ENCODE assay signal across 29 cellular contexts in the genomic region with DNA sequence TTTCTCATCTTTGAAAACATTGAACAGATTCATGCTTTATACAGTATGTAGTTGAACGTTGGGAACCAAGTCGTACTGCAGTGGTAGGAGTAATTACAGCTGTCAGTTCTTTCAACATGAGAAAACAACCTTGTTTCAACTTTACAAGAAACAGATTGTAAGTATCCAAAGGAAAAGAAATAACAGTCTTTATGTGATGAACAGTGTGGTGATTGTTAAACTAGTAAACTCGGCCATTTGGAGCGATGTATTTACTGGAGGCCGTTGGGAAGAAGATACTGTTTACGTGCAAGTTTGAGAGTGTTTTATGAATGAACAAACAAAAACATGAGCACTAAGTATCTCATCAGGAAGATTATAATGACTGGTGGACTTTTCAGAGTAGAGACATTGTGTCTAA. TPM values are rescaled to one million over a fixed set of nuclear protein-coding genes. Genes with fewer than 3 reads are reported as not detected.
DNase-seq lines count a peak whose midpoint lies in the region; ATAC-seq and TF ChIP-seq lines count a peak whose summit lies in the region.
"Had no signal": no experiment of that assay in that cellular context is flagged by ENCODE, and none has a peak within 500 bp of the region (broad histone marks: within the 10 kb centered on the region; RNA-seq: fewer than 3 reads in every experiment).

No MANE protein-coding gene starts in this region.

- ATAC-seq in left ventricle myocardium superior = peak; percentile 44
- ATAC-seq: A549; activated CD4-positive, alpha-beta T cell treated with anti-CD3 and anti-CD28 coated beads for 36 hours; naive thymus-derived CD8-positive, alpha-beta T cell; pancreas; right lobe of liver; stimulated activated effector memory CD8-positive, alpha-beta T cell treated with anti-CD3 and anti-CD28 coated beads, Interleukin-12 subunit alpha, Interleukin-12 subunit beta, amount 100 ng/mL, for 72 hours had no signal

- H3K4me1 Mint-ChIP-seq in neural crest cell = peaks cover 37% of the 10 kb centered on the region
- H3K4me1 Mint-ChIP-seq: activated CD4-positive, alpha-beta T cell treated with anti-CD3 and anti-CD28 coated beads for 36 hours; naive thymus-derived CD8-positive, alpha-beta T cell; stimulated activated effector memory CD8-positive, alpha-beta T cell treated with anti-CD3 and anti-CD28 coated beads, Interleukin-12 subunit alpha, Interleukin-12 subunit beta, amount 100 ng/mL, for 72 hours had no signal

- peak overlapping the region; percentile 97 for H3K27ac Mint-ChIP-seq in neural crest cell (ENCODE audit: unreplicated experiment)
- H3K27ac Mint-ChIP-seq: activated CD4-positive, alpha-beta T cell treated with anti-CD3 and anti-CD28 coated beads for 36 hours; activated T-cell treated with anti-CD3 and anti-CD28 coated beads, Interleukin-2, amount 50 U/mL, for 24 hours; CD4-positive, alpha-beta T cell; naive thymus-derived CD8-positive, alpha-beta T cell; stimulated activated effector memory CD8-positive, alpha-beta T cell treated with anti-CD3 and anti-CD28 coated beads, Interleukin-12 subunit alpha, Interleukin-12 subunit beta, amount 100 ng/mL, for 72 hours had no signal

- H3K4me3 ChIP-seq in effector memory CD4-positive, alpha-beta T cell (ENCODE audit: insufficient read depth, low read depth, low read length, poor library complexity, severe bottlenecking) = no peak overlapping the region
- no peak overlapping the region for H3K4me3 ChIP-seq in MM.1S (ENCODE audit: low read length)
- H3K4me3 ChIP-seq: A549, pancreas, right lobe of liver had no signal

- no peak overlapping the region for H3K27ac ChIP-seq in effector memory CD4-positive, alpha-beta T cell (ENCODE audit: insufficient read depth, low read length, poor library complexity, severe bottlenecking)
- H3K27ac ChIP-seq in MM.1S (ENCODE audit: low read length) = no peak overlapping the region
- H3K27ac ChIP-seq: A549, pancreas, right lobe of liver had no signal

- H3K4me1 ChIP-seq in effector memory CD4-positive, alpha-beta T cell (ENCODE audit: control insufficient read depth, insufficient read depth, low read length, poor library complexity, severe bottlenecking) = no peaks in the 10 kb centered on the region
- H3K4me1 ChIP-seq in MM.1S (ENCODE audit: low read length) = no peaks in the 10 kb centered on the region
- H3K4me1 ChIP-seq: A549, pancreas, right lobe of liver had no signal

- no peaks in the 10 kb centered on the region for H4K20me1 ChIP-seq in MM.1S (ENCODE audit: insufficient read depth, low read length)

- intact Hi-C loops in left ventricle myocardium superior (cut with micrococcal nuclease) = no loop called here
- intact Hi-C loops in cardiac septum (cut with DNase I) = no loop called here

- peak overlapping the region; percentile 70 for H3K4me3 Mint-ChIP-seq in neural crest cell
- H3K4me3 Mint-ChIP-seq: activated CD4-positive, alpha-beta T cell treated with anti-CD3 and anti-CD28 coated beads for 36 hours; activated T-cell treated with anti-CD3 and anti-CD28 coated beads, Interleukin-2, amount 50 U/mL, for 24 hours; CD4-positive, alpha-beta T cell; naive thymus-derived CD8-positive, alpha-beta T cell; stimulated activated effector memory CD8-positive, alpha-beta T cell treated with anti-CD3 and anti-CD28 coated beads, Interleukin-12 subunit alpha, Interleukin-12 subunit beta, amount 100 ng/mL, for 72 hours had no signal

- H3K4me2 ChIP-seq in MM.1S (ENCODE audit: low read depth, low read length) = no peak overlapping the region
- H3K4me2 ChIP-seq: A549 had no signal

- peaks cover 4% of the 10 kb centered on the region for H3K9me3 Mint-ChIP-seq in neural crest cell
- H3K9me3 Mint-ChIP-seq: activated T-cell treated with anti-CD3 and anti-CD28 coated beads, Interleukin-2, amount 50 U/mL, for 24 hours had no signal

- TF ChIP-seq CTCF in neural crest cell (conservative IDR thresholded peaks at IDR 0.05) (no peak), MM.1S (IDR thresholded peaks at IDR 0.05; ENCODE audit: low read length) (no peak)

- H3F3A ChIP-seq in MM.1S (ENCODE audit: insufficient read depth, low read length) = no peaks in the 10 kb centered on the region

- no peaks in the 10 kb centered on the region for H3K79me2 ChIP-seq in MM.1S (ENCODE audit: low read length)

- no peak for DNase-seq in left ventricle myocardium superior
- no peak for DNase-seq in cardiac septum (ENCODE audit: low spot score)
- peak; percentile 21 for DNase-seq in fibroblast of peridontal ligament (ENCODE audit: extremely low read depth)
- no peak for DNase-seq in neural crest cell (ENCODE audit: low read depth, low spot score)
- no peak for DNase-seq in NK-92 (lab: John Stamatoyannopoulos, UW; ENCODE audit: unreplicated experiment)
- DNase-seq in effector memory CD4-positive, alpha-beta T cell = no peak
- DNase-seq in MM.1S = no peak
- no peak for DNase-seq in activated T-cell treated with anti-CD3 and anti-CD28 coated beads for 4 hours
- DNase-seq: activated CD4-positive, alpha-beta T cell treated with anti-CD3 and anti-CD28 coated beads for 36 hours; activated CD8-positive, alpha-beta memory T cell treated with anti-CD3 and anti-CD28 coated beads for 24 hours; activated gamma-delta T cell; activated T-cell treated with anti-CD3 and anti-CD28 coated beads, Interleukin-2, amount 50 U/mL, for 24 hours; AML-193; CD4-positive, alpha-beta T cell; glutamatergic neuron; Kasumi-1; MV-4-11; naive thymus-derived CD8-positive, alpha-beta T cell; NCI-H446 treated with DMSO at 0.1 percent for 48 hours; NCI-H82; pancreas; right lobe of liver; stimulated activated CD4-positive, alpha-beta T cell treated with anti-CD3 and anti-CD28 coated beads, Interleukin-4, amount 100 ng/mL, for 24 hours had no signal

- no peaks in the 10 kb centered on the region for H3K36me3 ChIP-seq in effector memory CD4-positive, alpha-beta T cell (ENCODE audit: control insufficient read depth, insufficient read depth, low read length)
- no peaks in the 10 kb centered on the region for H3K36me3 ChIP-seq in MM.1S (replicated peaks; ENCODE audit: insufficient read depth, low read length)
- H3K36me3 ChIP-seq: pancreas, right lobe of liver had no signal

- H3K27me3 ChIP-seq in effector memory CD4-positive, alpha-beta T cell (replicated peaks; ENCODE audit: control insufficient read depth, insufficient read depth, low read length, poor library complexity, severe bottlenecking) = no peaks in the 10 kb centered on the region
- no peaks in the 10 kb centered on the region for H3K27me3 ChIP-seq in MM.1S (replicated peaks; ENCODE audit: insufficient read depth, low read length)
- H3K27me3 ChIP-seq: pancreas, right lobe of liver had no signal

- H2AFZ ChIP-seq in MM.1S (ENCODE audit: low read length) = no peak overlapping the region

- no peaks in the 10 kb centered on the region for H3K9me3 ChIP-seq in effector memory CD4-positive, alpha-beta T cell (ENCODE audit: control insufficient read depth, low read length)
- H3K9me3 ChIP-seq in MM.1S (replicated peaks; ENCODE audit: insufficient read depth, low read length) = no peaks in the 10 kb centered on the region
- H3K9me3 ChIP-seq: A549, pancreas, right lobe of liver had no signal

- H3K36me3 Mint-ChIP-seq in neural crest cell (ENCODE audit: low read depth) = peaks cover 6% of the 10 kb centered on the region
- H3K36me3 Mint-ChIP-seq: naive thymus-derived CD8-positive, alpha-beta T cell; stimulated activated effector memory CD8-positive, alpha-beta T cell treated with anti-CD3 and anti-CD28 coated beads, Interleukin-12 subunit alpha, Interleukin-12 subunit beta, amount 100 ng/mL, for 72 hours had no signal

- H3K9me2 ChIP-seq in MM.1S (replicated peaks; ENCODE audit: insufficient read depth, low read length) = no peaks in the 10 kb centered on the region

- H3K9ac ChIP-seq in MM.1S (ENCODE audit: low read length) = no peak overlapping the region

- H3K27me3 Mint-ChIP-seq in neural crest cell (ENCODE audit: low read depth) = no peaks in the 10 kb centered on the region
- H3K27me3 Mint-ChIP-seq: activated CD4-positive, alpha-beta T cell treated with anti-CD3 and anti-CD28 coated beads for 36 hours; activated T-cell treated with anti-CD3 and anti-CD28 coated beads, Interleukin-2, amount 50 U/mL, for 24 hours; CD4-positive, alpha-beta T cell; naive thymus-derived CD8-positive, alpha-beta T cell had no signal

RNA-seq across cellular contexts. Expression of a gene that starts 48.4 kb away (rescaled TPM):
- total RNA-seq in left ventricle myocardium superior = 1.9 TPM
- 9.2 TPM for total RNA-seq in cardiac septum
- 22.1 and 24.6 TPM in 2 replicates for total RNA-seq in neural crest cell
- total RNA-seq: CD4-positive, alpha-beta T cell; Daoy; endothelial cell of umbilical vein; naive thymus-derived CD8-positive, alpha-beta T cell; OCI-LY7; T-helper 2 cell treated with Interferon-gamma antibody and Interleukin-4, amounts not matched to agents 100 ng/mL and 5 ng/mL, for 36 hours had no signal
